ENCODE assay signal across 13 cellular contexts in genomic region chr18:58004317-58004716, GRCh38. TPM values are rescaled to one million over a fixed set of nuclear protein-coding genes. Genes with fewer than 3 reads are reported as not detected.
DNase-seq lines count a peak whose midpoint lies in the region.
"Had no signal": no experiment of that assay in that cellular context is flagged by ENCODE, and none has a peak within 500 bp of the region (broad histone marks: within the 10 kb centered on the region; RNA-seq: fewer than 3 reads in every experiment).

No MANE protein-coding gene starts in this region.

- no peaks in the 10 kb centered on the region for H3K36me3 ChIP-seq in skeletal muscle satellite cell (ENCODE audit: insufficient read depth, low read length)
- H3K36me3 ChIP-seq: right atrium auricular region, suprapubic skin had no signal

- H3K4me1 ChIP-seq in skeletal muscle satellite cell (ENCODE audit: control insufficient read depth, insufficient read depth, low read length) = peaks cover 28% of the 10 kb centered on the region
- H3K4me1 ChIP-seq: right atrium auricular region, suprapubic skin had no signal

- no peaks in the 10 kb centered on the region for H3K27me3 ChIP-seq in skeletal muscle satellite cell (ENCODE audit: control insufficient read depth, insufficient read depth, low read length)
- H3K27me3 ChIP-seq: right atrium auricular region, suprapubic skin had no signal

- no peak overlapping the region for H3K9ac ChIP-seq in skeletal muscle satellite cell (ENCODE audit: low read depth, low read length)

- no peak overlapping the region for H3K4me3 ChIP-seq in skeletal muscle satellite cell (ENCODE audit: low read length)
- H3K4me3 ChIP-seq: right atrium auricular region, suprapubic skin had no signal

- H3K9me3 ChIP-seq in skeletal muscle satellite cell (replicated peaks; ENCODE audit: low read length) = no peaks in the 10 kb centered on the region
- H3K9me3 ChIP-seq: right atrium auricular region, suprapubic skin had no signal

- peak overlapping the region; percentile 38 for H3K4me2 ChIP-seq in skeletal muscle satellite cell (ENCODE audit: low read length)

- peak; percentile 43 for DNase-seq in GM04503 (ENCODE audit: low read depth)
- DNase-seq in RKO (ENCODE audit: low spot score) = peak; percentile 8
- DNase-seq in fibroblast of gingiva (ENCODE audit: low read depth) = peak; percentile 51
- no peak for DNase-seq in NCI-H82 treated with DMSO at 0.1 percent for 48 hours (lab: John Stamatoyannopoulos, UW; ENCODE audit: unreplicated experiment)
- no peak for DNase-seq in NCI-H1092 treated with DMSO at 0.1 percent for 48 hours (lab: John Stamatoyannopoulos, UW)
- DNase-seq in medulla oblongata (ENCODE audit: extremely low spot score) = no peak
- DNase-seq: activated CD8-positive, alpha-beta memory T cell treated with anti-CD3 and anti-CD28 coated beads, Interleukin-2, amount 50 U/mL, for 4 hours; NCI-H1048; NCI-H524; Right ventricle myocardium superior had no signal

RNA-seq across cellular contexts. Expression of gene NEDD4L, which starts 39.7 kb away (rescaled TPM):
- 2.5 and 4.8 TPM in 2 replicates for total RNA-seq in skeletal muscle satellite cell (2012; rRNA removed)

Comparison
In these comparisons a context has a peak if more than half of its experiments do, and no peak if none do; other contexts are left out.
1. DNase-seq: peak in GM04503 (single experiment), RKO (single experiment) and fibroblast of gingiva (single experiment); none in NCI-H82 treated with DMSO at 0.1 percent for 48 hours (single experiment), NCI-H1092 treated with DMSO at 0.1 percent for 48 hours (single experiment) and medulla oblongata (single experiment).